ENCODE assay signal across 19 cellular contexts in genomic region chr5:74626386-74627222, GRCh38. TPM values are rescaled to one million over a fixed set of nuclear protein-coding genes. Genes with fewer than 3 reads are reported as not detected.
DNase-seq lines count a peak whose midpoint lies in the region; ATAC-seq and TF ChIP-seq lines count a peak whose summit lies in the region.
"Had no signal": no experiment of that assay in that cellular context is flagged by ENCODE, and none has a peak within 500 bp of the region (broad histone marks: within the 10 kb centered on the region; RNA-seq: fewer than 3 reads in every experiment).

No MANE protein-coding gene starts in this region.

- peaks cover 30% of the 10 kb centered on the region for H3K36me3 Mint-ChIP-seq in endothelial cell (ENCODE audit: low read depth, unreplicated experiment)
- H3K36me3 Mint-ChIP-seq in neural crest cell (ENCODE audit: low read depth) = peaks cover 23% of the 10 kb centered on the region
- H3K36me3 Mint-ChIP-seq: memory B cell had no signal

- ATAC-seq in HG03460 (IDR thresholded peaks at IDR 0.05; ENCODE audit: unreplicated experiment) (no peak), HG03457 (IDR thresholded peaks at IDR 0.05; ENCODE audit: unreplicated experiment) (no peak)
- ATAC-seq: activated CD8-positive, alpha-beta T cell treated with anti-CD3 and anti-CD28 coated beads for 36 hours; activated T-cell treated with anti-CD3 and anti-CD28 coated beads, Interleukin-2, amount 50 U/mL, for 72 hours; GM12878; K562; sciatic nerve had no signal

- H3K27me3 Mint-ChIP-seq in endothelial cell (ENCODE audit: unreplicated experiment) (no peaks in the 10 kb centered on the region), neural crest cell (ENCODE audit: low read depth) (no peaks in the 10 kb centered on the region)
- H3K27me3 Mint-ChIP-seq: memory B cell had no signal

- TF ChIP-seq CTCF in endothelial cell (IDR thresholded peaks at IDR 0.05; ENCODE audit: unreplicated experiment) = no peak
- TF ChIP-seq CTCF in neural crest cell (conservative IDR thresholded peaks at IDR 0.05) = no peak

- H3K27ac Mint-ChIP-seq in endothelial cell (ENCODE audit: unreplicated experiment) (peak overlapping the region; percentile 13), neural crest cell (ENCODE audit: unreplicated experiment) (peak overlapping the region; percentile 73)
- H3K27ac Mint-ChIP-seq: activated CD8-positive, alpha-beta T cell treated with anti-CD3 and anti-CD28 coated beads for 36 hours; activated naive CD8-positive, alpha-beta T cell; activated T-cell treated with anti-CD3 and anti-CD28 coated beads, Interleukin-2, amount 50 U/mL, for 72 hours; memory B cell had no signal

- DNase-seq in D341Med (ENCODE audit: low spot score) (peak; percentile 41), NCI-H446 treated with DMSO at 0.1 percent for 48 hours (lab: John Stamatoyannopoulos, UW) (peak; percentile 88), endothelial cell (ENCODE audit: low spot score) (no peak), neural crest cell (ENCODE audit: low read depth, low spot score) (no peak), Kasumi-1 (lab: John Stamatoyannopoulos, UW) (no peak), NCI-H1694 (lab: John Stamatoyannopoulos, UW) (no peak)
- DNase-seq: activated CD8-positive, alpha-beta T cell treated with anti-CD3 and anti-CD28 coated beads for 36 hours; activated T-cell treated with anti-CD3 and anti-CD28 coated beads, Interleukin-2, amount 50 U/mL, for 72 hours; GM23248; NCI-H1105; Right ventricle myocardium superior; stimulated activated CD4-positive, alpha-beta T cell treated with anti-CD3 and anti-CD28 coated beads, Interleukin-4, amount 100 ng/mL, for 1 hour had no signal

- H3K4me3 Mint-ChIP-seq in endothelial cell (ENCODE audit: unreplicated experiment) (no peak overlapping the region), neural crest cell (peak overlapping the region; percentile 51)
- H3K4me3 Mint-ChIP-seq: activated CD8-positive, alpha-beta T cell treated with anti-CD3 and anti-CD28 coated beads for 36 hours; activated naive CD8-positive, alpha-beta T cell; activated T-cell treated with anti-CD3 and anti-CD28 coated beads, Interleukin-2, amount 50 U/mL, for 72 hours; memory B cell had no signal

- H3K9me3 Mint-ChIP-seq in endothelial cell (ENCODE audit: unreplicated experiment) (no peaks in the 10 kb centered on the region), neural crest cell (peaks cover 9% of the 10 kb centered on the region)
- H3K9me3 Mint-ChIP-seq: activated CD8-positive, alpha-beta T cell treated with anti-CD3 and anti-CD28 coated beads for 36 hours; activated T-cell treated with anti-CD3 and anti-CD28 coated beads, Interleukin-2, amount 50 U/mL, for 72 hours; memory B cell had no signal

- H3K4me1 Mint-ChIP-seq in endothelial cell (ENCODE audit: unreplicated experiment) (peaks cover 7% of the 10 kb centered on the region), neural crest cell (peaks cover 98% of the 10 kb centered on the region)

RNA-seq across cellular contexts. Expression of gene ENC1, which starts 13.9 kb away (rescaled TPM):
- total RNA-seq in endothelial cell (ENCODE audit: unreplicated experiment) (162 TPM), neural crest cell (130 and 135 TPM in 2 replicates)

RNA-seq across cellular contexts. Expression of gene HEXB, which starts 58.4 kb away (rescaled TPM):
- total RNA-seq in endothelial cell (ENCODE audit: unreplicated experiment) (79.4 TPM), neural crest cell (50.8 and 54.3 TPM in 2 replicates)

Comparison
In these comparisons a context has a peak if more than half of its experiments do, and no peak if none do; other contexts are left out.
1. DNase-seq: peak in D341Med (single experiment) and NCI-H446 treated with DMSO at 0.1 percent for 48 hours (single experiment); none in endothelial cell (single experiment), neural crest cell (single experiment), Kasumi-1 (0 of 2) and NCI-H1694 (single experiment).